Comparison of ENCODE assay signal across 17 cellular contexts in genomic region chr3:71513081-71513480, GRCh38.
"Had no signal": no experiment of that assay in that cellular context is flagged by ENCODE, and none has a peak within 500 bp of the region (broad histone marks: within the 10 kb centered on the region; RNA-seq: fewer than 3 reads in every experiment).

No MANE protein-coding gene starts in this region.

- H3K4me2 ChIP-seq: hepatocyte had no signal

- FAIRE-seq: islet of Langerhans, urothelium cell line had no signal

- H3K27ac ChIP-seq: adrenal gland, cardiac muscle cell, thyroid gland had no signal

- H3K27me3 ChIP-seq: adrenal gland, cardiac muscle cell, hepatocyte, thyroid gland had no signal

- H3K4me3 ChIP-seq: adrenal gland, cardiac muscle cell, hepatocyte, lung, thyroid gland had no signal

- ATAC-seq: effector memory CD8-positive, alpha-beta T cell had no signal

- H3K36me3 ChIP-seq: adrenal gland, cardiac muscle cell, thyroid gland had no signal

- H3K9me3 ChIP-seq: adrenal gland, thyroid gland had no signal

- DNase-seq: activated CD4-positive, alpha-beta T cell treated with anti-CD3 and anti-CD28 coated beads, Interleukin-2, amount 10 ng/mL, durations not matched to agents 7 days and 5 days; activated gamma-delta T cell treated with Interleukin-2 at 50 U/mL for 16 hours; adrenal gland; dermis blood vessel endothelial cell; effector memory CD8-positive, alpha-beta T cell; foreskin fibroblast; midbrain; nephron progenitor cell; occipital lobe; stimulated activated CD4-positive, alpha-beta T cell treated with anti-CD3 and anti-CD28 coated beads, Interleukin-2, amount 100 ng/mL, for 24 hours; stimulated activated naive CD4-positive, alpha-beta T cell treated with Interleukin-2 at 50 U/mL for 16 hours; thyroid gland had no signal

- H2AFZ ChIP-seq: hepatocyte had no signal
